29 cellular contexts compared by ENCODE assay signal in the genomic region with DNA sequence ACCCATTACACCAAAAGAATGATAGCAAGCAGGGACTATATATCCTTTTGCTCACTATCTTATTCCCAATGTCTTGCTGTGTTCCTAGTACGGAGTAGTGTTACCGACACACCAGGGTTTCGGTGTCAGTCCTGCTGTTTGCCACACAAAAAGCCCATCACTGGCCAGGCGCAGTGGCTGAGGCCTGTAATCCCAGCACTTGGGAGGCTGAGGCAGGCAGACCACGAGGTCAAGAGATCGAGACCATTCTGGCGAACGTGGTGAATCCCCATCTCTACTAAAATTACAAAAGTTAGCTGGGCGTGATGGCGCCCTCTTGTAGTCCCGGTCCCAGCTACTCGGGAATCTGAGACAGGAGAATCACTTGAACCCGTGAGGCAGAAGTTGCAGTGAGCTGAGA.
"Had no signal": no experiment of that assay in that cellular context is flagged by ENCODE, and none has a peak within 500 bp of the region (broad histone marks: within the 10 kb centered on the region; RNA-seq: fewer than 3 reads in every experiment).

No MANE protein-coding gene starts in this region.

- H3K36me3 ChIP-seq: ascending aorta, breast epithelium, cardiac muscle cell, esophagus muscularis mucosa, gastrocnemius medialis, heart left ventricle had no signal

- H3K27me3 Mint-ChIP-seq: activated CD4-positive, alpha-beta memory T cell treated with anti-CD3 and anti-CD28 coated beads for 36 hours; activated CD4-positive, alpha-beta T cell treated with anti-CD3 and anti-CD28 coated beads for 36 hours; activated CD4-positive, alpha-beta T cell treated with anti-CD3 and anti-CD28 coated beads, Interleukin-2, amount 10 ng/mL, durations not matched to agents 24 days and 14 days; activated CD8-positive, alpha-beta memory T cell treated with anti-CD3 and anti-CD28 coated beads, Interleukin-2, amount 10 ng/mL, durations not matched to agents 7 days and 5 days; activated naive CD4-positive, alpha-beta T cell treated with anti-CD3 and anti-CD28 coated beads, Interleukin-2, amount 10 ng/mL, durations not matched to agents 7 days and 5 days; activated naive CD8-positive, alpha-beta T cell treated with anti-CD3 and anti-CD28 coated beads, Interleukin-2, amount 10 ng/mL, durations not matched to agents 7 days and 5 days; brain had no signal

- H3K4me1 Mint-ChIP-seq: activated CD4-positive, alpha-beta T cell treated with anti-CD3 and anti-CD28 coated beads for 36 hours; activated CD4-positive, alpha-beta T cell treated with anti-CD3 and anti-CD28 coated beads, Interleukin-2, amount 10 ng/mL, durations not matched to agents 24 days and 14 days; activated CD8-positive, alpha-beta memory T cell treated with anti-CD3 and anti-CD28 coated beads, Interleukin-2, amount 10 ng/mL, durations not matched to agents 7 days and 5 days; activated naive CD4-positive, alpha-beta T cell treated with anti-CD3 and anti-CD28 coated beads, Interleukin-2, amount 10 ng/mL, durations not matched to agents 7 days and 5 days; activated naive CD8-positive, alpha-beta T cell treated with anti-CD3 and anti-CD28 coated beads, Interleukin-2, amount 10 ng/mL, durations not matched to agents 7 days and 5 days; brain had no signal

- ATAC-seq: activated CD4-positive, alpha-beta T cell treated with anti-CD3 and anti-CD28 coated beads for 36 hours; activated CD8-positive, alpha-beta memory T cell treated with anti-CD3 and anti-CD28 coated beads, Interleukin-2, amount 10 ng/mL, durations not matched to agents 7 days and 5 days; activated CD8-positive, alpha-beta T cell treated with anti-CD3 and anti-CD28 coated beads, Interleukin-2, amount 10 ng/mL, durations not matched to agents 7 days and 5 days; activated naive CD4-positive, alpha-beta T cell treated with anti-CD3 and anti-CD28 coated beads, Interleukin-2, amount 50 U/mL, for 72 hours; foreskin keratinocyte; gastrocnemius medialis; heart left ventricle had no signal

- H3K9me3 Mint-ChIP-seq: brain had no signal

- H3K27ac Mint-ChIP-seq: activated CD4-positive, alpha-beta memory T cell treated with anti-CD3 and anti-CD28 coated beads for 36 hours; activated CD4-positive, alpha-beta T cell treated with anti-CD3 and anti-CD28 coated beads for 36 hours; activated CD4-positive, alpha-beta T cell treated with anti-CD3 and anti-CD28 coated beads, Interleukin-2, amount 10 ng/mL, durations not matched to agents 24 days and 14 days; activated CD8-positive, alpha-beta memory T cell treated with anti-CD3 and anti-CD28 coated beads, Interleukin-2, amount 10 ng/mL, durations not matched to agents 7 days and 5 days; activated CD8-positive, alpha-beta T cell treated with anti-CD3 and anti-CD28 coated beads, Interleukin-2, amount 10 ng/mL, durations not matched to agents 7 days and 5 days; activated naive CD4-positive, alpha-beta T cell treated with anti-CD3 and anti-CD28 coated beads, Interleukin-2, amount 10 ng/mL, durations not matched to agents 7 days and 5 days; activated naive CD4-positive, alpha-beta T cell treated with anti-CD3 and anti-CD28 coated beads, Interleukin-2, amount 50 U/mL, for 72 hours; activated naive CD8-positive, alpha-beta T cell treated with anti-CD3 and anti-CD28 coated beads, Interleukin-2, amount 10 ng/mL, durations not matched to agents 7 days and 5 days; activated T-helper 1 cell treated with anti-CD3 and anti-CD28 coated beads, Interleukin-12 subunit alpha, Interleukin-12 subunit beta, Interleukin-2, Interleukin-4 antibody, amounts not matched to agents 30 ng/mL and 10 ng/mL and 1 ng/mL, durations not matched to agents 14 hours and 24 hours and 36 hours; brain had no signal

- H3K36me3 Mint-ChIP-seq: activated CD4-positive, alpha-beta memory T cell treated with anti-CD3 and anti-CD28 coated beads for 36 hours; activated CD8-positive, alpha-beta memory T cell treated with anti-CD3 and anti-CD28 coated beads, Interleukin-2, amount 10 ng/mL, durations not matched to agents 7 days and 5 days; activated naive CD4-positive, alpha-beta T cell treated with anti-CD3 and anti-CD28 coated beads, Interleukin-2, amount 10 ng/mL, durations not matched to agents 7 days and 5 days; activated naive CD4-positive, alpha-beta T cell treated with anti-CD3 and anti-CD28 coated beads, Interleukin-2, amount 50 U/mL, for 72 hours; activated naive CD8-positive, alpha-beta T cell treated with anti-CD3 and anti-CD28 coated beads, Interleukin-2, amount 10 ng/mL, durations not matched to agents 7 days and 5 days; brain had no signal

- H3K9me3 ChIP-seq: ascending aorta, esophagus muscularis mucosa, gastrocnemius medialis, heart left ventricle had no signal

- DNase-seq: activated CD4-positive, alpha-beta memory T cell treated with anti-CD3 and anti-CD28 coated beads for 36 hours; activated CD4-positive, alpha-beta T cell treated with anti-CD3 and anti-CD28 coated beads for 36 hours; activated CD4-positive, alpha-beta T cell treated with anti-CD3 and anti-CD28 coated beads, Interleukin-2, amount 10 ng/mL, durations not matched to agents 24 days and 14 days; activated CD4-positive, CD25-positive, alpha-beta regulatory T cell; activated CD4-positive, CD25-positive, alpha-beta regulatory T cell treated with anti-CD3 and anti-CD28 coated beads, Interleukin-2, amount 50 U/mL, for 72 hours; activated CD8-positive, alpha-beta memory T cell treated with anti-CD3 and anti-CD28 coated beads, Interleukin-2, amount 10 ng/mL, durations not matched to agents 7 days and 5 days; activated CD8-positive, alpha-beta memory T cell treated with anti-CD3 and anti-CD28 coated beads, Interleukin-2, amount 50 U/mL, for 4 hours; activated CD8-positive, alpha-beta T cell treated with anti-CD3 and anti-CD28 coated beads, Interleukin-2, amount 10 ng/mL, durations not matched to agents 7 days and 5 days; activated gamma-delta T cell; activated naive CD4-positive, alpha-beta T cell; activated naive CD4-positive, alpha-beta T cell treated with anti-CD3 and anti-CD28 coated beads, Interleukin-2, amount 10 ng/mL, durations not matched to agents 7 days and 5 days; activated naive CD8-positive, alpha-beta T cell treated with anti-CD3 and anti-CD28 coated beads, Interleukin-2, amount 10 ng/mL, durations not matched to agents 7 days and 5 days; activated T-cell treated with anti-CD3 and anti-CD28 coated beads, Interleukin-2, amount 50 U/mL, for 1 hour; activated T-cell treated with anti-CD3 and anti-CD28 coated beads, Interleukin-2, amount 50 U/mL, for 48 hours; central memory CD4-positive, alpha-beta T cell; effector CD8-positive, alpha-beta T cell; erythroblast; foreskin keratinocyte; gastrocnemius medialis; glutamatergic neuron; heart left ventricle; T-helper 2 cell had no signal

- H3K4me3 ChIP-seq: ascending aorta, breast epithelium, cardiac muscle cell, esophagus muscularis mucosa, gastrocnemius medialis, heart left ventricle had no signal

- H3K4me1 ChIP-seq: ascending aorta, breast epithelium, esophagus muscularis mucosa, foreskin keratinocyte, gastrocnemius medialis, heart left ventricle had no signal

- H3K4me3 Mint-ChIP-seq: activated CD4-positive, alpha-beta memory T cell treated with anti-CD3 and anti-CD28 coated beads for 36 hours; activated CD4-positive, alpha-beta T cell treated with anti-CD3 and anti-CD28 coated beads for 36 hours; activated CD4-positive, alpha-beta T cell treated with anti-CD3 and anti-CD28 coated beads, Interleukin-2, amount 10 ng/mL, durations not matched to agents 24 days and 14 days; activated CD8-positive, alpha-beta memory T cell treated with anti-CD3 and anti-CD28 coated beads, Interleukin-2, amount 10 ng/mL, durations not matched to agents 7 days and 5 days; activated CD8-positive, alpha-beta T cell treated with anti-CD3 and anti-CD28 coated beads, Interleukin-2, amount 10 ng/mL, durations not matched to agents 7 days and 5 days; activated naive CD4-positive, alpha-beta T cell treated with anti-CD3 and anti-CD28 coated beads, Interleukin-2, amount 10 ng/mL, durations not matched to agents 7 days and 5 days; activated naive CD8-positive, alpha-beta T cell treated with anti-CD3 and anti-CD28 coated beads, Interleukin-2, amount 10 ng/mL, durations not matched to agents 7 days and 5 days; activated T-helper 1 cell treated with anti-CD3 and anti-CD28 coated beads, Interleukin-12 subunit alpha, Interleukin-12 subunit beta, Interleukin-2, Interleukin-4 antibody, amounts not matched to agents 30 ng/mL and 10 ng/mL and 1 ng/mL, durations not matched to agents 14 hours and 24 hours and 36 hours; brain had no signal

- H3K27me3 ChIP-seq: ascending aorta, breast epithelium, cardiac muscle cell, esophagus muscularis mucosa, foreskin keratinocyte, gastrocnemius medialis, heart left ventricle had no signal

- H3K27ac ChIP-seq: ascending aorta, breast epithelium, cardiac muscle cell, esophagus muscularis mucosa, foreskin keratinocyte, gastrocnemius medialis, heart left ventricle had no signal
